Comparison of ENCODE assay signal across 21 cellular contexts in genomic region chr7:151801782-151802468, GRCh38.
DNase-seq lines count a peak whose midpoint lies in the region; ATAC-seq and TF ChIP-seq lines count a peak whose summit lies in the region.
"Had no signal": no experiment of that assay in that cellular context is flagged by ENCODE, and none has a peak within 500 bp of the region (broad histone marks: within the 10 kb centered on the region; RNA-seq: fewer than 3 reads in every experiment).

No MANE protein-coding gene starts in this region.

- no peak for ATAC-seq in lower lobe of right lung
- no peak for ATAC-seq in stimulated activated effector memory CD8-positive, alpha-beta T cell treated with anti-CD3 and anti-CD28 coated beads, Interleukin-12 subunit alpha, Interleukin-12 subunit beta, amount 100 ng/mL, for 72 hours
- no peak for ATAC-seq in GM21786 (IDR thresholded peaks at IDR 0.05; ENCODE audit: unreplicated experiment)
- no peak for ATAC-seq in HG03280 (IDR thresholded peaks at IDR 0.05; ENCODE audit: unreplicated experiment)
- ATAC-seq: GM12878, HCT116 had no signal

- 82 to 90% methylated on average over 15 of the region's 15 CpGs for WGBS in testis, 2 donors

- DNase-seq in Peyer's patch (peak in 2 of 3 donors; percentile 79 to 83), lower lobe of right lung (peak; percentile 22), testis (no peak)
- no peak for DNase-seq in stimulated activated effector memory CD8-positive, alpha-beta T cell treated with anti-CD3 and anti-CD28 coated beads, Interleukin-12 subunit alpha, Interleukin-12 subunit beta, amount 100 ng/mL, for 72 hours (ENCODE audit: low spot score in 2 of 2)
- no peak for DNase-seq in activated CD8-positive, alpha-beta memory T cell treated with anti-CD3 and anti-CD28 coated beads, Interleukin-2, amount 50 U/mL, for 48 hours
- DNase-seq: CD8-positive, alpha-beta memory T cell; DMS53; EL; GOT3; NCI-H1417 treated with DMSO at 0.1 percent for 48 hours; NCI-H1930; NCI-H226; NCI-H524; RPMI8226 had no signal

- intact Hi-C loops in lower lobe of right lung (cut with DNase I) (no loop called here), testis (cut with DNase I; ENCODE audit: low total_unique reads) (no loop called here)

- peak overlapping the region in 1 of 4 donors; percentile 15 for H3K4me3 ChIP-seq in Peyer's patch
- H3K4me3 ChIP-seq in duodenal mucosa (ENCODE audit: low read depth in 1 of 2, low read length in 2 of 2), result peak overlapping the region in 1 of 2 donors; percentile 33
- H3K4me3 ChIP-seq in lower lobe of right lung, result no peak overlapping the region
- no peak overlapping the region for H3K4me3 ChIP-seq in testis
- H3K4me3 ChIP-seq: BLaER1 treated with 17β-estradiol and CSF1 and Interleukin-3, amounts not matched to agents 10 nM and 100 nM; GM12878 had no signal

- H3K36me3 ChIP-seq in Peyer's patch, result no peaks in the 10 kb centered on the region
- no peaks in the 10 kb centered on the region for H3K36me3 ChIP-seq in duodenal mucosa (ENCODE audit: control insufficient read depth in 1 of 2, insufficient read depth in 2 of 2, low read length in 2 of 2)
- H3K36me3 ChIP-seq in lower lobe of right lung, result no peaks in the 10 kb centered on the region
- no peaks in the 10 kb centered on the region for H3K36me3 ChIP-seq in testis (ENCODE audit: low read depth, missing control alignments)

- H3K9me3 Mint-ChIP-seq in stimulated activated effector memory CD8-positive, alpha-beta T cell treated with anti-CD3 and anti-CD28 coated beads, Interleukin-12 subunit alpha, Interleukin-12 subunit beta, amount 100 ng/mL, for 72 hours, result no peaks in the 10 kb centered on the region
- H3K9me3 Mint-ChIP-seq: CD8-positive, alpha-beta memory T cell had no signal

- no peaks in the 10 kb centered on the region for H3K36me3 Mint-ChIP-seq in stimulated activated effector memory CD8-positive, alpha-beta T cell treated with anti-CD3 and anti-CD28 coated beads, Interleukin-12 subunit alpha, Interleukin-12 subunit beta, amount 100 ng/mL, for 72 hours

- no peaks in the 10 kb centered on the region for H3K9me3 ChIP-seq in Peyer's patch
- no peaks in the 10 kb centered on the region for H3K9me3 ChIP-seq in duodenal mucosa (ENCODE audit: control insufficient read depth in 1 of 2, low read length in 2 of 2)
- H3K9me3 ChIP-seq in lower lobe of right lung, result no peaks in the 10 kb centered on the region
- no peaks in the 10 kb centered on the region for H3K9me3 ChIP-seq in testis

- H3K27ac Mint-ChIP-seq in stimulated activated effector memory CD8-positive, alpha-beta T cell treated with anti-CD3 and anti-CD28 coated beads, Interleukin-12 subunit alpha, Interleukin-12 subunit beta, amount 100 ng/mL, for 72 hours, result peak overlapping the region; percentile 58

- H3K4me1 Mint-ChIP-seq in stimulated activated effector memory CD8-positive, alpha-beta T cell treated with anti-CD3 and anti-CD28 coated beads, Interleukin-12 subunit alpha, Interleukin-12 subunit beta, amount 100 ng/mL, for 72 hours, result peaks cover 17% of the 10 kb centered on the region

- H3K4me1 ChIP-seq in Peyer's patch, result peaks cover 0 to 24% (median 1%) of the 10 kb centered on the region in 4 donors
- H3K4me1 ChIP-seq in duodenal mucosa (ENCODE audit: control insufficient read depth in 1 of 2, insufficient read depth in 2 of 2, low read length in 2 of 2), result peaks cover 31 to 35% of the 10 kb centered on the region in 2 donors
- H3K4me1 ChIP-seq in lower lobe of right lung, result peaks cover 24% of the 10 kb centered on the region
- H3K4me1 ChIP-seq in testis, result no peaks in the 10 kb centered on the region

- H3K27ac ChIP-seq in Peyer's patch (peak overlapping the region in 3 of 4 donors; percentile 45 to 85 (median 73)), duodenal mucosa (ENCODE audit: low read depth, low read length) (peak overlapping the region; percentile 40), lower lobe of right lung (no peak overlapping the region), testis (no peak overlapping the region)
- H3K27ac ChIP-seq: BLaER1 treated with 17β-estradiol and CSF1 and Interleukin-3, amounts not matched to agents 10 nM and 100 nM; KMS-11 had no signal

- H3K9ac ChIP-seq in duodenal mucosa (ENCODE audit: low read depth in 1 of 2, low read length in 2 of 2), result peak overlapping the region; percentile 7 to 20
- H3K9ac ChIP-seq: BLaER1 treated with 17β-estradiol and CSF1 and Interleukin-3, amounts not matched to agents 10 nM and 100 nM; KMS-11 had no signal

- H3K4me3 Mint-ChIP-seq in stimulated activated effector memory CD8-positive, alpha-beta T cell treated with anti-CD3 and anti-CD28 coated beads, Interleukin-12 subunit alpha, Interleukin-12 subunit beta, amount 100 ng/mL, for 72 hours, result no peak overlapping the region
- H3K4me3 Mint-ChIP-seq: CD8-positive, alpha-beta memory T cell had no signal

- no peak for TF ChIP-seq CTCF in Peyer's patch (IDR thresholded peaks at IDR 0.05)
- TF ChIP-seq CTCF in lower lobe of right lung (IDR thresholded peaks at IDR 0.05), result no peak
- TF ChIP-seq CTCF in testis (IDR thresholded peaks at IDR 0.05), result no peak

- no peaks in the 10 kb centered on the region for H3K27me3 ChIP-seq in Peyer's patch
- H3K27me3 ChIP-seq in duodenal mucosa (ENCODE audit: control insufficient read depth in 1 of 2, insufficient read depth in 2 of 2, low read length in 2 of 2), result no peaks in the 10 kb centered on the region
- H3K27me3 ChIP-seq in lower lobe of right lung (ENCODE audit: low read depth), result no peaks in the 10 kb centered on the region
- no peaks in the 10 kb centered on the region for H3K27me3 ChIP-seq in testis
- H3K27me3 ChIP-seq: BLaER1 treated with 17β-estradiol and CSF1 and Interleukin-3, amounts not matched to agents 10 nM and 100 nM had no signal

- TF ChIP-seq POLR2A in Peyer's patch (IDR thresholded peaks at IDR 0.05) (peak; percentile 7 to 52), testis (IDR thresholded peaks at IDR 0.05) (no peak)

Comparison
In these comparisons a context has a peak if more than half of its experiments do, and no peak if none do; other contexts are left out.
1. DNase-seq: peak in Peyer's patch (2 of 3) and lower lobe of right lung (single experiment); none in stimulated activated effector memory CD8-positive, alpha-beta T cell treated with anti-CD3 and anti-CD28 coated beads, Interleukin-12 subunit alpha, Interleukin-12 subunit beta, amount 100 ng/mL, for 72 hours (0 of 2), testis (single experiment) and activated CD8-positive, alpha-beta memory T cell treated with anti-CD3 and anti-CD28 coated beads, Interleukin-2, amount 50 U/mL, for 48 hours (single experiment).
2. H3K27ac ChIP-seq: peak in Peyer's patch (3 of 4) and duodenal mucosa (single experiment); none in lower lobe of right lung (single experiment) and testis (0 of 2).